Comparison of ENCODE assay signal across 13 cellular contexts in the genomic region with DNA sequence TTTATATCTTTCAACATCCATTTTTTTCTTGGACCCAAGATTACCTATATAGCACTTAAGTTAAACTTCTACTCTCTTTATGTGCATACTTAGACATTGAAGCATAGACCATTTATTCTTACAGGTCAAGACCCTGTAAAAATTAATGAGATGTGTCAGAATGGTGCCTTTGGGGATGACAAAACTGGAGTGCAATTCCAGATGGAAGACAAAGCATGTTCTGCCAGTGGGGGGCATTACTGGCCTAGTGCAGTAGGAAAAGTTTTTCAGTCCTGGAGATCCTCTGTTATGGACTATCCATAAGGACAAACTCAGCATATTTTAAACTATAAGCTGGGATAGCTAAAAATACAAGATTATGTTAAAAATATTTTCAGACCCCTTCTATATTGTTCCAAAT. TPM values are rescaled to one million over a fixed set of nuclear protein-coding genes. Genes with fewer than 3 reads are reported as not detected.
DNase-seq lines count a peak whose midpoint lies in the region; ATAC-seq and TF ChIP-seq lines count a peak whose summit lies in the region.
"Had no signal": no experiment of that assay in that cellular context is flagged by ENCODE, and none has a peak within 500 bp of the region (broad histone marks: within the 10 kb centered on the region; RNA-seq: fewer than 3 reads in every experiment).

No MANE protein-coding gene starts in this region.

- H3K27ac ChIP-seq in testis, result no peak overlapping the region
- H3K27ac ChIP-seq: dorsolateral prefrontal cortex had no signal

- no peaks in the 10 kb centered on the region for H3K27me3 ChIP-seq in testis
- H3K27me3 ChIP-seq: dorsolateral prefrontal cortex had no signal

- H3K4me3 ChIP-seq in cardiac fibroblast (replicated peaks in 1 of 2; ENCODE audit: low read depth in 2 of 2, low read length in 2 of 2) (no peak overlapping the region), testis (no peak overlapping the region)
- H3K4me3 ChIP-seq: dorsolateral prefrontal cortex had no signal

- DNase-seq in AG09319 (ENCODE audit: extremely low read depth, low read depth) (no peak), HEK293T (ENCODE audit: extremely low spot score) (no peak), cardiac fibroblast (ENCODE audit: low read depth in 2 of 2) (peak; percentile 35 to 44), kidney tubule cell (ENCODE audit: low spot score) (peak; percentile 65), testis (no peak), NCI-H526 treated with DMSO at 0.1 percent for 48 hours (lab: John Stamatoyannopoulos, UW) (no peak)
- DNase-seq in activated CD4-positive, alpha-beta T cell treated with anti-CD3 and anti-CD28 coated beads for 48 hours, result no peak
- DNase-seq in activated naive CD4-positive, alpha-beta T cell treated with anti-CD3 and anti-CD28 coated beads, Interleukin-2, amount 50 U/mL, for 72 hours (ENCODE audit: low spot score in 2 of 2), result no peak
- DNase-seq: activated CD4-positive, alpha-beta T cell treated with anti-CD3 and anti-CD28 coated beads for 1 hour; CD4-positive, alpha-beta T cell; dorsolateral prefrontal cortex; islet precursor cell; NCI-H345 had no signal

- H3K27ac Mint-ChIP-seq in activated naive CD4-positive, alpha-beta T cell treated with anti-CD3 and anti-CD28 coated beads, Interleukin-2, amount 50 U/mL, for 72 hours, result no peak overlapping the region
- H3K27ac Mint-ChIP-seq: CD4-positive, alpha-beta T cell had no signal

- H3K36me3 ChIP-seq in testis (ENCODE audit: low read depth, missing control alignments), result no peaks in the 10 kb centered on the region

- peaks cover 4 to 5% of the 10 kb centered on the region in 2 donors for H3K9me3 Mint-ChIP-seq in activated naive CD4-positive, alpha-beta T cell treated with anti-CD3 and anti-CD28 coated beads, Interleukin-2, amount 50 U/mL, for 72 hours

- CTCF ChIA-PET in HEK293T (lab: Yijun Ruan, JAX), result interaction anchor here (0.6 kb wide), 1 partner anchor 57 kb away, joined by 3 read pairs; no protein-coding TSS in a partner anchor

- no peaks in the 10 kb centered on the region for H3K4me1 ChIP-seq in testis

- intact Hi-C loops in testis (cut with DNase I; ENCODE audit: low total_unique reads), result no loop called here

- no peak for ATAC-seq in activated naive CD4-positive, alpha-beta T cell treated with anti-CD3 and anti-CD28 coated beads, Interleukin-2, amount 50 U/mL, for 72 hours

- H3K9me3 ChIP-seq in testis, result no peaks in the 10 kb centered on the region

- H3K36me3 Mint-ChIP-seq in activated naive CD4-positive, alpha-beta T cell treated with anti-CD3 and anti-CD28 coated beads, Interleukin-2, amount 50 U/mL, for 72 hours, result peaks cover 0 to 18% of the 10 kb centered on the region in 2 donors

- POLR2A ChIA-PET in HEK293T (lab: Yijun Ruan, JAX), result no interaction called here

- TF ChIP-seq POLR2A in testis (IDR thresholded peaks at IDR 0.05), result no peak

- TF ChIP-seq CTCF in AG09319 (IDR thresholded peaks at IDR 0.05; ENCODE audit: low read depth, low read length) (peak; percentile 23), cardiac fibroblast (IDR thresholded peaks at IDR 0.05; ENCODE audit: low read depth, low read length) (peak; percentile 26), testis (IDR thresholded peaks at IDR 0.05) (no peak)

TF ChIP-seq in HEK293T, 16 proteins besides CTCF, POLR2A, EP300 and RAD21:
- TF ChIP-seq ARNT (IDR thresholded peaks at IDR 0.05), result 0 out of 2 replicates have a peak, but pooled peaks have one; percentile 20
- TF ChIP-seq, protein P1, sequence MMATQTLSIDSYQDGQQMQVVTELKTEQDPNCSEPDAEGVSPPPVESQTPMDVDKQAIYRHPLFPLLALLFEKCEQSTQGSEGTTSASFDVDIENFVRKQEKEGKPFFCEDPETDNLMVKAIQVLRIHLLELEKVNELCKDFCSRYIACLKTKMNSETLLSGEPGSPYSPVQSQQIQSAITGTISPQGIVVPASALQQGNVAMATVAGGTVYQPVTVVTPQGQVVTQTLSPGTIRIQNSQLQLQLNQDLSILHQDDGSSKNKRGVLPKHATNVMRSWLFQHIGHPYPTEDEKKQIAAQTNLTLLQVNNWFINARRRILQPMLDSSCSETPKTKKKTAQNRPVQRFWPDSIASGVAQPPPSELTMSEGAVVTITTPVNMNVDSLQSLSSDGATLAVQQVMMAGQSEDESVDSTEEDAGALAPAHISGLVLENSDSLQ (IDR thresholded peaks at IDR 0.05), result peak; percentile 29
- TF ChIP-seq LEF1 (IDR thresholded peaks at IDR 0.05; ENCODE audit: borderline replicate concordance), result no peak

RNA-seq across cellular contexts. Expression of a gene that starts 57.8 kb away (rescaled TPM):
- 10 to 100 TPM; 46.2 to 55.3 TPM for total RNA-seq in testis
- 133 TPM for polyA plus RNA-seq in testis (ENCODE audit: insufficient read depth, low read depth, low replicate concordance)
- 100 to 1,000 TPM; 112 to 167 TPM for total RNA-seq in activated naive CD4-positive, alpha-beta T cell treated with anti-CD3 and anti-CD28 coated beads, Interleukin-2, amount 50 U/mL, for 72 hours

Comparison
In these comparisons a context has a peak if more than half of its experiments do, and no peak if none do; other contexts are left out.
1. DNase-seq: peak in cardiac fibroblast (2 of 2) and kidney tubule cell (single experiment); none in AG09319 (single experiment), HEK293T (single experiment), activated CD4-positive, alpha-beta T cell treated with anti-CD3 and anti-CD28 coated beads for 48 hours (single experiment), testis (single experiment), activated naive CD4-positive, alpha-beta T cell treated with anti-CD3 and anti-CD28 coated beads, Interleukin-2, amount 50 U/mL, for 72 hours (0 of 2) and NCI-H526 treated with DMSO at 0.1 percent for 48 hours (single experiment).
2. CTCF ChIP-seq: peak in AG09319 (single experiment) and cardiac fibroblast (single experiment); none in testis (0 of 3).